1 cellular context compared by ENCODE assay signal in the genomic region with DNA sequence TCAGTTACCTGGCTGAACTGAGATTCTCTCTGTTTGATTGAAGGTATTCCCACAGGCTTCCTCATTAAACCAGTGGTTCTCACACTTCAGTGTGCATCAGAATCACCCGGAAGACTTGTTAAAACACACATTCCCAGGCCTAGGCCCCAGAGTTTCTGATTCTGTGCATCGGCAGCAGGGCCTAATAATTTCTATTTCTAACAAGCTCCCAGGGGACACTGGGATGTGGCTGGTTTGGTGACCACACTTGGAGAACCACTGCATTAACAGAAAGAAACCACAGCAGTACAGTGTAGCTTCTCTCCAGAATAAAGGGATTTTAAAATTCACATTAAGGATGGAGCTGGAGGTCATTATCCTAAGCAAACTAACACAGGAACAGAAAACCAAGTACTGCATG.
A peak's percentile ranks its signal among the peaks of the same experiment; 100 is the strongest.
TF ChIP-seq lines count a peak whose summit lies in the region.

No MANE protein-coding gene starts in this region.

TF ChIP-seq in GM12878, 131 proteins besides CTCF, POLR2A, EP300 and RAD21 (continued from another document):
- TF ChIP-seq, protein P1, sequence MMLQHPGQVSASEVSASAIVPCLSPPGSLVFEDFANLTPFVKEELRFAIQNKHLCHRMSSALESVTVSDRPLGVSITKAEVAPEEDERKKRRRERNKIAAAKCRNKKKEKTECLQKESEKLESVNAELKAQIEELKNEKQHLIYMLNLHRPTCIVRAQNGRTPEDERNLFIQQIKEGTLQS (IDR thresholded peaks at IDR 0.05; ENCODE audit: borderline replicate concordance, extremely low read depth, low read depth, low read length), result no peak
- TF ChIP-seq, protein P2, sequence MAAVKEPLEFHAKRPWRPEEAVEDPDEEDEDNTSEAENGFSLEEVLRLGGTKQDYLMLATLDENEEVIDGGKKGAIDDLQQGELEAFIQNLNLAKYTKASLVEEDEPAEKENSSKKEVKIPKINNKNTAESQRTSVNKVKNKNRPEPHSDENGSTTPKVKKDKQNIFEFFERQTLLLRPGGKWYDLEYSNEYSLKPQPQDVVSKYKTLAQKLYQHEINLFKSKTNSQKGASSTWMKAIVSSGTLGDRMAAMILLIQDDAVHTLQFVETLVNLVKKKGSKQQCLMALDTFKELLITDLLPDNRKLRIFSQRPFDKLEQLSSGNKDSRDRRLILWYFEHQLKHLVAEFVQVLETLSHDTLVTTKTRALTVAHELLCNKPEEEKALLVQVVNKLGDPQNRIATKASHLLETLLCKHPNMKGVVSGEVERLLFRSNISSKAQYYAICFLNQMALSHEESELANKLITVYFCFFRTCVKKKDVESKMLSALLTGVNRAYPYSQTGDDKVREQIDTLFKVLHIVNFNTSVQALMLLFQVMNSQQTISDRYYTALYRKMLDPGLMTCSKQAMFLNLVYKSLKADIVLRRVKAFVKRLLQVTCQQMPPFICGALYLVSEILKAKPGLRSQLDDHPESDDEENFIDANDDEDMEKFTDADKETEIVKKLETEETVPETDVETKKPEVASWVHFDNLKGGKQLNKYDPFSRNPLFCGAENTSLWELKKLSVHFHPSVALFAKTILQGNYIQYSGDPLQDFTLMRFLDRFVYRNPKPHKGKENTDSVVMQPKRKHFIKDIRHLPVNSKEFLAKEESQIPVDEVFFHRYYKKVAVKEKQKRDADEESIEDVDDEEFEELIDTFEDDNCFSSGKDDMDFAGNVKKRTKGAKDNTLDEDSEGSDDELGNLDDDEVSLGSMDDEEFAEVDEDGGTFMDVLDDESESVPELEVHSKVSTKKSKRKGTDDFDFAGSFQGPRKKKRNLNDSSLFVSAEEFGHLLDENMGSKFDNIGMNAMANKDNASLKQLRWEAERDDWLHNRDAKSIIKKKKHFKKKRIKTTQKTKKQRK (IDR thresholded peaks at IDR 0.05; ENCODE audit: low read depth, low read length), result no peak
- TF ChIP-seq CBX3 (IDR thresholded peaks at IDR 0.05; ENCODE audit: borderline replicate concordance, low read depth) (no peak), NFYA (IDR thresholded peaks at IDR 0.05; ENCODE audit: borderline replicate concordance, low read depth, low read length) (no peak), HDAC2 (IDR thresholded peaks at IDR 0.05) (no peak), ZNF24 (IDR thresholded peaks at IDR 0.05) (no peak), FOXK2 (IDR thresholded peaks at IDR 0.05) (no peak), PAX8 (IDR thresholded peaks at IDR 0.05) (no peak), MEF2B (IDR thresholded peaks at IDR 0.05; ENCODE audit: partially characterized antibody, poor library complexity, severe bottlenecking) (peak; percentile 58), CREB1 (IDR thresholded peaks at IDR 0.05; ENCODE audit: low read depth) (no peak), SP1 (IDR thresholded peaks at IDR 0.05; ENCODE audit: low read depth, low read length) (no peak), SUPT20H (IDR thresholded peaks at IDR 0.05; ENCODE audit: borderline replicate concordance, control insufficient read depth, low read depth, low read length) (no peak)
- TF ChIP-seq, protein P3, sequence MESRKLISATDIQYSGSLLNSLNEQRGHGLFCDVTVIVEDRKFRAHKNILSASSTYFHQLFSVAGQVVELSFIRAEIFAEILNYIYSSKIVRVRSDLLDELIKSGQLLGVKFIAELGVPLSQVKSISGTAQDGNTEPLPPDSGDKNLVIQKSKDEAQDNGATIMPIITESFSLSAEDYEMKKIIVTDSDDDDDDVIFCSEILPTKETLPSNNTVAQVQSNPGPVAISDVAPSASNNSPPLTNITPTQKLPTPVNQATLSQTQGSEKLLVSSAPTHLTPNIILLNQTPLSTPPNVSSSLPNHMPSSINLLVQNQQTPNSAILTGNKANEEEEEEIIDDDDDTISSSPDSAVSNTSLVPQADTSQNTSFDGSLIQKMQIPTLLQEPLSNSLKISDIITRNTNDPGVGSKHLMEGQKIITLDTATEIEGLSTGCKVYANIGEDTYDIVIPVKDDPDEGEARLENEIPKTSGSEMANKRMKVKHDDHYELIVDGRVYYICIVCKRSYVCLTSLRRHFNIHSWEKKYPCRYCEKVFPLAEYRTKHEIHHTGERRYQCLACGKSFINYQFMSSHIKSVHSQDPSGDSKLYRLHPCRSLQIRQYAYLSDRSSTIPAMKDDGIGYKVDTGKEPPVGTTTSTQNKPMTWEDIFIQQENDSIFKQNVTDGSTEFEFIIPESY (IDR thresholded peaks at IDR 0.05), result no peak
- TF ChIP-seq, protein P4, sequence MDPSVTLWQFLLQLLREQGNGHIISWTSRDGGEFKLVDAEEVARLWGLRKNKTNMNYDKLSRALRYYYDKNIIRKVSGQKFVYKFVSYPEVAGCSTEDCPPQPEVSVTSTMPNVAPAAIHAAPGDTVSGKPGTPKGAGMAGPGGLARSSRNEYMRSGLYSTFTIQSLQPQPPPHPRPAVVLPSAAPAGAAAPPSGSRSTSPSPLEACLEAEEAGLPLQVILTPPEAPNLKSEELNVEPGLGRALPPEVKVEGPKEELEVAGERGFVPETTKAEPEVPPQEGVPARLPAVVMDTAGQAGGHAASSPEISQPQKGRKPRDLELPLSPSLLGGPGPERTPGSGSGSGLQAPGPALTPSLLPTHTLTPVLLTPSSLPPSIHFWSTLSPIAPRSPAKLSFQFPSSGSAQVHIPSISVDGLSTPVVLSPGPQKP (IDR thresholded peaks at IDR 0.05; ENCODE audit: low read depth, low read length), result no peak
TF ChIP-seq in GM12878: peak in this region for 2.
